In genomic region chr20:37430044-37430443, GRCh38 we compare ENCODE assay signal across 21 cellular contexts.
"Had no signal": no experiment of that assay in that cellular context is flagged by ENCODE, and none has a peak within 500 bp of the region (broad histone marks: within the 10 kb centered on the region; RNA-seq: fewer than 3 reads in every experiment).

No MANE protein-coding gene starts in this region.

- H3K36me3 ChIP-seq: SJSA1 had no signal

- ATAC-seq: T-cell had no signal

- H3K4me2 ChIP-seq: KMS-11 had no signal

- H3K9ac ChIP-seq: KMS-11 had no signal

- H3K4me1 ChIP-seq: SJSA1 had no signal

- DNase-seq: Kasumi-1, MM.1S, NCI-H1092 treated with DMSO at 0.1 percent for 48 hours, NCI-H1436, NCI-H2029, NCI-H2081 treated with DMSO at 0.1 percent for 48 hours, NCI-H2171, NCI-H226, NCI-H446, NCI-H510A, NCI-H524 treated with DMSO at 0.1 percent for 48 hours, Right ventricle myocardium superior, RPMI8226, SIG-M5, SW 1271, T-cell had no signal

- H3K9me3 ChIP-seq: SJSA1 had no signal

- H3K27ac ChIP-seq: HL-60, KMS-11, SJSA1, SK-N-MC had no signal

- FAIRE-seq: RCC 7860 had no signal

- H3K4me3 ChIP-seq: SJSA1, SK-N-MC had no signal
